ENCODE assay signal across 8 cellular contexts in the genomic region with DNA sequence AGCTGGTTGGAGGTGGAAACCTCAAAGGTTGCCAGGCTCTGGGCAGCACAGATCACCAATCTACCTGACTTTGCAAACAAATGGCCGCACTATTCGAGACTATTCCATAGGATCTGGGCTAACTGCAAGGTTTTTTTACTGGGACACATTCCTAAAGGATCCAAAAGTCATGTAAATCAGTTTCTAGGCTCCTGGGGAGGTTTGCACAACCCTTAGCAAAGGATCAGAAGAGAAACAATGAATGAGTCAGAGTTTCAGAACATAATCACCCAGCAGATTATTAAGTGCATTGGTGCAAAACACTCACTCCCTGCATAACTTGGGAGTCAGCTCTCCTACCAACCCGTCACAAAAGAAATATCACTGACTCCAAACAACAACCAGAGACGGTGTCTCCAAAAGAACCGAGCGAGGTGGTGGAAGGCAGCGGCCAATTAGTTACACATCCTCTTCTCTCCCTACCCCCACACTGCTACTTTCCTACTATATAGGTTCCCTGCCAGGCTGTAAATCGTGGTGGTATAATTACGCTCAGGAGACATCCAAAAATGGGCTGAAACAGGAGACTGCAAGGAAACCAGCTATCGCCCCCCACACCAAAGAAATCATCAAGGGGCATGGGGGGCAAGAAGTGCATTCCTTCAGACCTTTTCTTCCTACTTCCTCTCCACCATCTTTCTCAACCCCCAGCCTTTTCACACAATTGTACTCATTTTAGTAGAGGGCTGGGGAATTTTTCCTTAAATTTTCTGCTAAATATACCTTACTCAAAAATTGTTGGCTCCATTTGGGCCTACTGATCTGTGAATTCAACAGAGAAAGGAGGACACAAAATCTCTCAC. TPM values are rescaled to one million over a fixed set of nuclear protein-coding genes. Genes with fewer than 3 reads are reported as not detected.
A peak's percentile ranks its signal among the peaks of the same experiment; 100 is the strongest.
DNase-seq lines count a peak whose midpoint lies in the region; ATAC-seq and TF ChIP-seq lines count a peak whose summit lies in the region.

No MANE protein-coding gene starts in this region.

- H3K9ac ChIP-seq in OCI-LY1 (ENCODE audit: low read length) = peak overlapping the region; percentile 85

- H3K4me2 ChIP-seq in OCI-LY1 (ENCODE audit: low read length) = peak overlapping the region; percentile 85

- H3K4me1 ChIP-seq in OCI-LY1 (ENCODE audit: insufficient read depth, low read length, severe bottlenecking) = peaks cover 47% of the 10 kb centered on the region
- H3K4me1 ChIP-seq in suprapubic skin = peaks cover 53% of the 10 kb centered on the region

- H3K27ac ChIP-seq in OCI-LY1 (ENCODE audit: low read depth, low read length, poor library complexity, severe bottlenecking) (peak overlapping the region; percentile 91), suprapubic skin (peak overlapping the region; percentile 97)

- no peaks in the 10 kb centered on the region for H4K20me1 ChIP-seq in OCI-LY1 (ENCODE audit: insufficient read depth, low read length)

- no peak for TF ChIP-seq POLR2A in suprapubic skin (IDR thresholded peaks at IDR 0.05)

- no peak for TF ChIP-seq CTCF in OCI-LY1 (IDR thresholded peaks at IDR 0.05; ENCODE audit: low read length)
- TF ChIP-seq CTCF in choroid plexus epithelial cell (conservative IDR thresholded peaks at IDR 0.05; ENCODE audit: low read depth, low read length) = no peak
- TF ChIP-seq CTCF in suprapubic skin (IDR thresholded peaks at IDR 0.05) = no peak

- no peak for TF ChIP-seq EP300 in suprapubic skin (IDR thresholded peaks at IDR 0.05)

- no peaks in the 10 kb centered on the region for H3K9me2 ChIP-seq in OCI-LY1 (ENCODE audit: low read depth, low read length)

- peak; percentile 26 for ATAC-seq in HG02938 (IDR thresholded peaks at IDR 0.05; ENCODE audit: unreplicated experiment)

- peak; percentile 32 for DNase-seq in stimulated activated CD4-positive, alpha-beta T cell treated with anti-CD3 and anti-CD28 coated beads, Interleukin-4, amount 100 ng/mL, for 24 hours
- no peak for DNase-seq in stimulated activated CD4-positive, alpha-beta T cell treated with anti-CD3 and anti-CD28 coated beads, Interleukin-12 subunit alpha, Interleukin-12 subunit beta, amount 100 ng/mL, for 4 hours
- DNase-seq in choroid plexus epithelial cell (ENCODE audit: low read depth) (peak; percentile 86), left kidney (ENCODE audit: low read depth, low spot score) (peak; percentile 95), suprapubic skin (ENCODE audit: low spot score in 2 of 2) (peak in 1 of 2 donors; percentile 44), ureter (ENCODE audit: low spot score) (no peak)

- H2AFZ ChIP-seq in OCI-LY1 (ENCODE audit: low read length) = no peak overlapping the region

- H3K4me3 ChIP-seq in OCI-LY1 (ENCODE audit: low read depth, low read length, poor library complexity, severe bottlenecking) = peak overlapping the region; percentile 76
- peak overlapping the region; percentile 85 for H3K4me3 ChIP-seq in choroid plexus epithelial cell (ENCODE audit: low read depth, low read length)
- H3K4me3 ChIP-seq in suprapubic skin = peak overlapping the region; percentile 96

- H3K27me3 ChIP-seq in OCI-LY1 (ENCODE audit: insufficient read depth, low read length) (no peaks in the 10 kb centered on the region), suprapubic skin (no peaks in the 10 kb centered on the region)

- H3K79me2 ChIP-seq in OCI-LY1 (ENCODE audit: insufficient read depth, low read length) = peaks cover 76% of the 10 kb centered on the region

- H3F3A ChIP-seq in OCI-LY1 (ENCODE audit: insufficient read depth, low read length) = no peaks in the 10 kb centered on the region

- 8% methylated on average over 10 of the region's 10 CpGs for WGBS in suprapubic skin

- no peaks in the 10 kb centered on the region for H3K9me3 ChIP-seq in OCI-LY1 (ENCODE audit: low read length)
- H3K9me3 ChIP-seq in suprapubic skin = no peaks in the 10 kb centered on the region

- H3K36me3 ChIP-seq in OCI-LY1 (ENCODE audit: insufficient read depth, low read length) (peaks cover 43% of the 10 kb centered on the region), suprapubic skin (no peaks in the 10 kb centered on the region)

RNA-seq across cellular contexts. Expression of a gene that starts 3.2 kb away (rescaled TPM):
- total RNA-seq in suprapubic skin (10 to 100 TPM; 49.5 to 90.9 (median 57.1) TPM), ureter (69.7 TPM)

Comparison
In these comparisons a context has a peak if more than half of its experiments do, and no peak if none do; other contexts are left out.
1. DNase-seq: peak in stimulated activated CD4-positive, alpha-beta T cell treated with anti-CD3 and anti-CD28 coated beads, Interleukin-4, amount 100 ng/mL, for 24 hours (single experiment), choroid plexus epithelial cell (single experiment) and left kidney (single experiment); none in stimulated activated CD4-positive, alpha-beta T cell treated with anti-CD3 and anti-CD28 coated beads, Interleukin-12 subunit alpha, Interleukin-12 subunit beta, amount 100 ng/mL, for 4 hours (single experiment) and ureter (single experiment).
2. Peak in every context shown above with its lines, with median percentiles within 50 percentile points of each other: H3K4me3 ChIP-seq.